33 cellular contexts compared by ENCODE assay signal in the genomic region with DNA sequence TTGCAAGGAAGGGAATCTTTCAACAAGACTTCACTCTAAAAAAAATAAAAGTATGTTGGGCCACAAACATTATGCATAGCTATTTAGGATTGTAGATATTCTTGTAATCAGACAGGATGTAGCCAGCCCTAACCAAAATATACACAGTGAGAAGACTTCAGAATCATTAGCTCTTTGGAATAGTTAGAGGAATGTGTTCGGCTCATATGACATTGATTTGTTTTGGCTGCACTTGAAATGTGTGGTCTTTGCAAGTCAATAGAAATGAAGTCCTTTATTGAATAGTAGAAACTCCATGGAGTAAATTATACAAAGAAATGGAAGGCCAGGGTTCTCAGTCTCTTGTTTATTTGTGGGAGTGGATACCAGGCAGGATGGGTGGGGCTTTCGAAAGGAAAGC.
DNase-seq lines count a peak whose midpoint lies in the region; ATAC-seq, FAIRE-seq and TF ChIP-seq lines count a peak whose summit lies in the region.
"Had no signal": no experiment of that assay in that cellular context is flagged by ENCODE, and none has a peak within 500 bp of the region (broad histone marks: within the 10 kb centered on the region; RNA-seq: fewer than 3 reads in every experiment).

No MANE protein-coding gene starts in this region.

- H3K27ac ChIP-seq in astrocyte (ENCODE audit: low read depth, low read length) = peak overlapping the region; percentile 98
- H3K27ac ChIP-seq in fibroblast of lung (ENCODE audit: insufficient read depth, low read length) = peak overlapping the region; percentile 49
- no peak overlapping the region for H3K27ac ChIP-seq in kidney (ENCODE audit: low read depth in 2 of 2, low read length in 2 of 2)
- H3K27ac ChIP-seq: cardiac muscle cell, coronary artery, gastrocnemius medialis, parathyroid adenoma, spleen, VCaP had no signal

- H3K36me3 Mint-ChIP-seq in HFFc6 (ENCODE audit: low read depth) (peaks cover 12% of the 10 kb centered on the region; the same call in 1 of the 2 replicates), astrocyte (ENCODE audit: low read depth, unreplicated experiment) (no peaks in the 10 kb centered on the region), osteocyte (ENCODE audit: unreplicated experiment) (peaks cover 6% of the 10 kb centered on the region)

- intact Hi-C loops in kidney (cut with DNase I) = no loop called here

- H3K4me1 ChIP-seq in astrocyte (ENCODE audit: insufficient read depth, low read length) (peaks cover 84% of the 10 kb centered on the region), fibroblast of lung (ENCODE audit: control insufficient read depth, extremely low read depth, insufficient read depth, low read length) (peaks cover 31% of the 10 kb centered on the region), kidney (ENCODE audit: control insufficient read depth in 1 of 2, insufficient read depth in 1 of 2, low read depth in 1 of 2, low read length in 2 of 2) (no peaks in the 10 kb centered on the region)
- H3K4me1 ChIP-seq: gastrocnemius medialis, spleen had no signal

- DNase-seq in HFFc6 (no peak), astrocyte (ENCODE audit: low read depth) (peak; percentile 93), fibroblast of lung (ENCODE audit: low read depth in 2 of 2) (peak; percentile 16 to 93), osteocyte (ENCODE audit: extremely low spot score, unreplicated experiment) (no peak), kidney (no peak), occipital lobe (lab: John Stamatoyannopoulos, UW) (no peak)
- DNase-seq: activated CD4-positive, alpha-beta T cell treated with anti-CD3 and anti-CD28 coated beads for 36 hours; activated CD8-positive, alpha-beta T cell treated with anti-CD3 and anti-CD28 coated beads, Interleukin-2, amount 10 ng/mL, durations not matched to agents 7 days and 5 days; activated naive CD4-positive, alpha-beta T cell treated with anti-CD3 and anti-CD28 coated beads for 36 hours; Calu3; DMS79; effector CD8-positive, alpha-beta T cell; gastrocnemius medialis; KBM-7; left colon; MG63; NCI-H1930; NCI-H2227 treated with DMSO at 0.1 percent for 48 hours; NCI-H526 treated with DMSO at 0.1 percent for 48 hours; nephron progenitor cell; spleen; stimulated activated CD4-positive, alpha-beta T cell treated with anti-CD3 and anti-CD28 coated beads, Interleukin-2, amount 100 ng/mL, for 24 hours; stimulated activated naive CD8-positive, alpha-beta T cell treated with anti-CD3 and anti-CD28 coated beads, Interleukin-15, Interleukin-2, amounts not matched to agents 100 U/mL and 50 U/mL, for 24 hours; SW 1271; T-helper 9 cell had no signal

- H3K27ac Mint-ChIP-seq in HFFc6 (peak overlapping the region; percentile 91), astrocyte (ENCODE audit: unreplicated experiment) (peak overlapping the region; percentile 85), osteocyte (ENCODE audit: unreplicated experiment) (peak overlapping the region; percentile 91)
- H3K27ac Mint-ChIP-seq: activated CD4-positive, alpha-beta T cell treated with anti-CD3 and anti-CD28 coated beads for 36 hours; activated CD8-positive, alpha-beta T cell treated with anti-CD3 and anti-CD28 coated beads, Interleukin-2, amount 10 ng/mL, durations not matched to agents 7 days and 5 days; activated naive CD4-positive, alpha-beta T cell treated with anti-CD3 and anti-CD28 coated beads for 36 hours; nephron progenitor cell had no signal

- H3K4me3 ChIP-seq in astrocyte (ENCODE audit: insufficient read depth, low read depth, low read length) = no peak overlapping the region
- H3K4me3 ChIP-seq in fibroblast of lung (replicated peaks in 1 of 4; ENCODE audit: control extremely low read depth in 1 of 4, insufficient read depth in 1 of 4, low read depth in 3 of 4, low read length in 4 of 4) = no peak overlapping the region
- H3K4me3 ChIP-seq in kidney (ENCODE audit: low read length in 2 of 2) = no peak overlapping the region
- H3K4me3 ChIP-seq: cardiac muscle cell, coronary artery, gastrocnemius medialis, MG63, spleen had no signal

- H3K36me3 ChIP-seq in astrocyte (ENCODE audit: insufficient read depth, low read length) = no peaks in the 10 kb centered on the region
- H3K36me3 ChIP-seq in fibroblast of lung (ENCODE audit: control insufficient read depth, insufficient read depth, low read length) = no peaks in the 10 kb centered on the region
- no peaks in the 10 kb centered on the region for H3K36me3 ChIP-seq in kidney (ENCODE audit: control insufficient read depth in 1 of 2, insufficient read depth in 2 of 2, low read length in 2 of 2)
- H3K36me3 ChIP-seq: cardiac muscle cell, gastrocnemius medialis, spleen had no signal

- no peak for TF ChIP-seq CTCF in HFFc6 (IDR thresholded peaks at IDR 0.05)
- no peak for TF ChIP-seq CTCF in astrocyte (IDR thresholded peaks at IDR 0.05; ENCODE audit: insufficient read depth, low read depth, low read length)
- no peak for TF ChIP-seq CTCF in fibroblast of lung (conservative IDR thresholded peaks at IDR 0.05 in 1 of 2, IDR thresholded peaks at IDR 0.05 in 1 of 2; ENCODE audit: low read depth in 1 of 2, low read length in 2 of 2)
- TF ChIP-seq CTCF in osteocyte (IDR thresholded peaks at IDR 0.05) = no peak
- TF ChIP-seq CTCF in kidney (IDR thresholded peaks at IDR 0.05; ENCODE audit: borderline replicate concordance, extremely low read depth, insufficient read depth) = no peak

- H3K4me2 ChIP-seq in astrocyte (ENCODE audit: low read length) = peak overlapping the region; percentile 26
- H3K4me2 ChIP-seq in fibroblast of lung (ENCODE audit: extremely low read depth, insufficient read depth, low read length) = no peak overlapping the region

- peaks cover 63% of the 10 kb centered on the region for H3K79me2 ChIP-seq in astrocyte (ENCODE audit: insufficient read depth, low read length)
- H3K79me2 ChIP-seq in fibroblast of lung (ENCODE audit: control insufficient read depth, insufficient read depth, low read length) = no peaks in the 10 kb centered on the region

- peak overlapping the region; percentile 22; the same call in 1 of the 2 replicates for H3K4me3 Mint-ChIP-seq in HFFc6
- no peak overlapping the region for H3K4me3 Mint-ChIP-seq in astrocyte (ENCODE audit: unreplicated experiment)
- peak overlapping the region; percentile 3 for H3K4me3 Mint-ChIP-seq in osteocyte (ENCODE audit: unreplicated experiment)
- H3K4me3 Mint-ChIP-seq: activated CD4-positive, alpha-beta T cell treated with anti-CD3 and anti-CD28 coated beads for 36 hours; activated CD8-positive, alpha-beta T cell treated with anti-CD3 and anti-CD28 coated beads, Interleukin-2, amount 10 ng/mL, durations not matched to agents 7 days and 5 days; activated naive CD4-positive, alpha-beta T cell treated with anti-CD3 and anti-CD28 coated beads for 36 hours; nephron progenitor cell had no signal

- no peak overlapping the region for H2AFZ ChIP-seq in astrocyte (ENCODE audit: low read depth, low read length)
- H2AFZ ChIP-seq in fibroblast of lung (ENCODE audit: low read length) = no peak overlapping the region
- H2AFZ ChIP-seq: parathyroid adenoma had no signal

- ATAC-seq in HG03469 (IDR thresholded peaks at IDR 0.05; ENCODE audit: unreplicated experiment) = no peak
- ATAC-seq in GM19328 (IDR thresholded peaks at IDR 0.05; ENCODE audit: unreplicated experiment) = no peak
- ATAC-seq: activated CD4-positive, alpha-beta T cell treated with anti-CD3 and anti-CD28 coated beads for 36 hours; activated CD8-positive, alpha-beta T cell treated with anti-CD3 and anti-CD28 coated beads, Interleukin-2, amount 10 ng/mL, durations not matched to agents 7 days and 5 days; gastrocnemius medialis; left colon; Panc1; stimulated activated naive CD8-positive, alpha-beta T cell treated with anti-CD3 and anti-CD28 coated beads, Interleukin-15, Interleukin-2, amounts not matched to agents 100 U/mL and 50 U/mL, for 24 hours had no signal

- H4K20me1 ChIP-seq in astrocyte (ENCODE audit: insufficient read depth, low read length) = no peaks in the 10 kb centered on the region
- H4K20me1 ChIP-seq in fibroblast of lung (ENCODE audit: control insufficient read depth, extremely low read depth, insufficient read depth, low read length) = no peaks in the 10 kb centered on the region

- H3K27me3 ChIP-seq in astrocyte (ENCODE audit: insufficient read depth, low read length) (no peaks in the 10 kb centered on the region), fibroblast of lung (ENCODE audit: control insufficient read depth, insufficient read depth, low read length) (no peaks in the 10 kb centered on the region)
- H3K27me3 ChIP-seq: gastrocnemius medialis, MG63, spleen had no signal

- H3K9ac ChIP-seq in astrocyte (ENCODE audit: low read length) = peak overlapping the region; percentile 80
- no peak overlapping the region for H3K9ac ChIP-seq in fibroblast of lung (ENCODE audit: insufficient read depth, low read length)
- no peak overlapping the region for H3K9ac ChIP-seq in kidney (ENCODE audit: low read length in 2 of 2)
- H3K9ac ChIP-seq: parathyroid adenoma had no signal

- H3K27me3 Mint-ChIP-seq in HFFc6 (ENCODE audit: insufficient read depth) = no peaks in the 10 kb centered on the region
- H3K27me3 Mint-ChIP-seq in astrocyte (ENCODE audit: low read depth, unreplicated experiment) = no peaks in the 10 kb centered on the region
- H3K27me3 Mint-ChIP-seq in osteocyte (ENCODE audit: unreplicated experiment) = no peaks in the 10 kb centered on the region
- H3K27me3 Mint-ChIP-seq: activated CD4-positive, alpha-beta T cell treated with anti-CD3 and anti-CD28 coated beads for 36 hours had no signal

- FAIRE-seq in astrocyte (lab: Jason Lieb, UNC) (peak; percentile 80), kidney (lab: Jason Lieb, UNC) (no peak)
- FAIRE-seq: H1 had no signal

- H3K9me3 ChIP-seq in astrocyte (ENCODE audit: insufficient read depth, low read depth, low read length) (no peaks in the 10 kb centered on the region), fibroblast of lung (ENCODE audit: control insufficient read depth, insufficient read depth, low read depth, low read length) (no peaks in the 10 kb centered on the region), kidney (ENCODE audit: control insufficient read depth in 1 of 2, low read length in 2 of 2) (no peaks in the 10 kb centered on the region)
- H3K9me3 ChIP-seq: gastrocnemius medialis had no signal

- H3K9me3 Mint-ChIP-seq in HFFc6 (peaks cover 9% of the 10 kb centered on the region; the same call in 1 of the 2 replicates), astrocyte (ENCODE audit: unreplicated experiment) (peaks cover 7% of the 10 kb centered on the region), osteocyte (ENCODE audit: unreplicated experiment) (no peaks in the 10 kb centered on the region)
- H3K9me3 Mint-ChIP-seq: activated naive CD4-positive, alpha-beta T cell treated with anti-CD3 and anti-CD28 coated beads for 36 hours had no signal

- H3K4me1 Mint-ChIP-seq in HFFc6 (ENCODE audit: low read depth) (peaks cover 80% of the 10 kb centered on the region), astrocyte (ENCODE audit: low read depth, unreplicated experiment) (peaks cover 58% of the 10 kb centered on the region), osteocyte (ENCODE audit: unreplicated experiment) (peaks cover 77% of the 10 kb centered on the region)
- H3K4me1 Mint-ChIP-seq: activated CD4-positive, alpha-beta T cell treated with anti-CD3 and anti-CD28 coated beads for 36 hours had no signal

Comparison
In these comparisons a context has a peak if more than half of its experiments do, and no peak if none do; other contexts are left out.
1. DNase-seq: peak in astrocyte (single experiment) and fibroblast of lung (2 of 2); none in HFFc6 (single experiment), osteocyte (single experiment), kidney (single experiment) and occipital lobe (single experiment).
2. H3K27ac ChIP-seq: peak in astrocyte (single experiment) and fibroblast of lung (single experiment); none in kidney (0 of 2).
3. Peak in every context shown above with its lines, with median percentiles within 50 percentile points of each other: H3K27ac Mint-ChIP-seq.